In genomic region chr15:89399390-89400120, GRCh38 we compare ENCODE assay signal across 8 cellular contexts.
A peak's percentile ranks its signal among the peaks of the same experiment; 100 is the strongest.
DNase-seq lines count a peak whose midpoint lies in the region; ATAC-seq and TF ChIP-seq lines count a peak whose summit lies in the region.

No MANE protein-coding gene starts in this region.

- DNase-seq in COLO668 (lab: John Stamatoyannopoulos, UW; ENCODE audit: unreplicated experiment) (peak; percentile 59), NOMO-1 treated with dmso at 0.1 percent for 144 hours (lab: John Stamatoyannopoulos, UW; ENCODE audit: unreplicated experiment) (peak; percentile 71), breast epithelium (ENCODE audit: low spot score in 2 of 2) (no peak), left lobe of liver (ENCODE audit: low spot score) (no peak), thoracic aorta (ENCODE audit: low spot score) (no peak), inferior parietal cortex (ENCODE audit: extremely low spot score) (no peak)

- no peak for TF ChIP-seq POLR2A in breast epithelium (IDR thresholded peaks at IDR 0.05)

- TF ChIP-seq CTCF in breast epithelium (IDR thresholded peaks at IDR 0.05) (peak in 1 of 3 donors; percentile 14), thoracic aorta (IDR thresholded peaks at IDR 0.05) (no peak)

- intact Hi-C loops in breast epithelium (cut with DNase I; ENCODE audit: low total_unique reads): loop anchor here (5.0 kb wide), 1 partner anchor 642 kb away; no protein-coding TSS in a partner anchor

- peak overlapping the region in 2 of 3 donors; percentile 53 to 68 for H3K4me3 ChIP-seq in breast epithelium
- H3K4me3 ChIP-seq in thoracic aorta: peak overlapping the region; percentile 59

- peaks cover 2 to 64% of the 10 kb centered on the region in 2 donors for H3K27me3 ChIP-seq in breast epithelium
- H3K27me3 ChIP-seq in thoracic aorta (replicated peaks; ENCODE audit: insufficient read depth): peaks cover 13% of the 10 kb centered on the region

- H3K9me3 ChIP-seq in breast epithelium: no peaks in the 10 kb centered on the region
- no peaks in the 10 kb centered on the region for H3K9me3 ChIP-seq in thoracic aorta

- ATAC-seq in GM19025 (IDR thresholded peaks at IDR 0.05; ENCODE audit: low read depth, unreplicated experiment) (peak; percentile 59), HG03432 (IDR thresholded peaks at IDR 0.05; ENCODE audit: unreplicated experiment) (peak; percentile 78), left lobe of liver (peak; percentile 29), thoracic aorta (ENCODE audit: insufficient number of reproducible peaks, low FRiP score, low read depth) (no peak)

- H3K36me3 ChIP-seq in breast epithelium: no peaks in the 10 kb centered on the region
- no peaks in the 10 kb centered on the region for H3K36me3 ChIP-seq in thoracic aorta

- H3K4me1 ChIP-seq in breast epithelium (peaks cover 9 to 12% of the 10 kb centered on the region in 2 donors), thoracic aorta (ENCODE audit: control insufficient read depth in 1 of 2, low read depth in 2 of 2) (peaks cover 13 to 15% of the 10 kb centered on the region in 2 donors)

- no peak overlapping the region for H3K27ac ChIP-seq in breast epithelium
- H3K27ac ChIP-seq in thoracic aorta: no peak overlapping the region

Comparison
In these comparisons a context has a peak if more than half of its experiments do, and no peak if none do; other contexts are left out.
1. DNase-seq: peak in COLO668 (single experiment) and NOMO-1 treated with dmso at 0.1 percent for 144 hours (single experiment); none in breast epithelium (0 of 2), left lobe of liver (single experiment), thoracic aorta (single experiment) and inferior parietal cortex (single experiment).